In the genomic region with DNA sequence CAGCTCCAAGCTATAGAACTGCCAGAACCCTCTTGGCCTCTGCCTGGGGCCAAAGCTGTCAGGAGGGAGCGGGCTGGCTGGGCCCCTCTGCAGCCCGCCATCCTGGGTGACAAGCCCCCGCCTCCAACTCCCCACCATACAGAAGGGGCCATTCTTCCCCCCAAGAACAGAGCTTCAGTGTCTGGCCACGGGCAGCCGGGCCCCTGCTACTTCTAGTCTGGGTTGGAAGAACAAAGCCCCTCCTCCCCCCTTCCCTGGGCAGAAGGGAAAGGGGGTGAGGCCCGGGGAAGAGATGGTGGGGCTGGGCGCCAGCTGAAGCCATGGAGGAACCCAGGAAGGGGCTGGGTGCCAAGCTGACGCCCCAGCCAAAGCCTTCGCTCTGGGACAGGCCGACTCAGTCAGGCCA, we compare ENCODE assay signal across 1 cellular context.
TF ChIP-seq lines count a peak whose summit lies in the region.

No MANE protein-coding gene starts in this region.

TF ChIP-seq in liver, 16 proteins besides CTCF, POLR2A, EP300 and RAD21 (continued from another document):
- TF ChIP-seq, protein P1, sequence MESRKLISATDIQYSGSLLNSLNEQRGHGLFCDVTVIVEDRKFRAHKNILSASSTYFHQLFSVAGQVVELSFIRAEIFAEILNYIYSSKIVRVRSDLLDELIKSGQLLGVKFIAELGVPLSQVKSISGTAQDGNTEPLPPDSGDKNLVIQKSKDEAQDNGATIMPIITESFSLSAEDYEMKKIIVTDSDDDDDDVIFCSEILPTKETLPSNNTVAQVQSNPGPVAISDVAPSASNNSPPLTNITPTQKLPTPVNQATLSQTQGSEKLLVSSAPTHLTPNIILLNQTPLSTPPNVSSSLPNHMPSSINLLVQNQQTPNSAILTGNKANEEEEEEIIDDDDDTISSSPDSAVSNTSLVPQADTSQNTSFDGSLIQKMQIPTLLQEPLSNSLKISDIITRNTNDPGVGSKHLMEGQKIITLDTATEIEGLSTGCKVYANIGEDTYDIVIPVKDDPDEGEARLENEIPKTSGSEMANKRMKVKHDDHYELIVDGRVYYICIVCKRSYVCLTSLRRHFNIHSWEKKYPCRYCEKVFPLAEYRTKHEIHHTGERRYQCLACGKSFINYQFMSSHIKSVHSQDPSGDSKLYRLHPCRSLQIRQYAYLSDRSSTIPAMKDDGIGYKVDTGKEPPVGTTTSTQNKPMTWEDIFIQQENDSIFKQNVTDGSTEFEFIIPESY (IDR thresholded peaks at IDR 0.05), result no peak
- TF ChIP-seq EGR1 (IDR thresholded peaks at IDR 0.05; ENCODE audit: low read depth in 2 of 2), result no peak
- TF ChIP-seq SP1 (IDR thresholded peaks at IDR 0.05), result no peak
- TF ChIP-seq FOXA2 (IDR thresholded peaks at IDR 0.05), result no peak
- no peak for TF ChIP-seq FOXA1 (IDR thresholded peaks at IDR 0.05)
- TF ChIP-seq GABPA (IDR thresholded peaks at IDR 0.05 in 1 of 2, conservative IDR thresholded peaks at IDR 0.05 in 1 of 2), result no peak
- TF ChIP-seq, protein P2, sequence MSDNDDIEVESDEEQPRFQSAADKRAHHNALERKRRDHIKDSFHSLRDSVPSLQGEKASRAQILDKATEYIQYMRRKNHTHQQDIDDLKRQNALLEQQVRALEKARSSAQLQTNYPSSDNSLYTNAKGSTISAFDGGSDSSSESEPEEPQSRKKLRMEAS (IDR thresholded peaks at IDR 0.05), result no peak
- no peak for TF ChIP-seq JUND (IDR thresholded peaks at IDR 0.05)
- TF ChIP-seq TAF1 (conservative IDR thresholded peaks at IDR 0.05), result no peak
- no peak for TF ChIP-seq HNF4G (IDR thresholded peaks at IDR 0.05)
- TF ChIP-seq NR2F2 (IDR thresholded peaks at IDR 0.05), result no peak
- TF ChIP-seq, protein P3, sequence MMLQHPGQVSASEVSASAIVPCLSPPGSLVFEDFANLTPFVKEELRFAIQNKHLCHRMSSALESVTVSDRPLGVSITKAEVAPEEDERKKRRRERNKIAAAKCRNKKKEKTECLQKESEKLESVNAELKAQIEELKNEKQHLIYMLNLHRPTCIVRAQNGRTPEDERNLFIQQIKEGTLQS (IDR thresholded peaks at IDR 0.05), result no peak
- TF ChIP-seq RXRA (IDR thresholded peaks at IDR 0.05), result no peak
- no peak for TF ChIP-seq HNF4A (conservative IDR thresholded peaks at IDR 0.05)
